ENCODE assay signal across 9 cellular contexts in the genomic region with DNA sequence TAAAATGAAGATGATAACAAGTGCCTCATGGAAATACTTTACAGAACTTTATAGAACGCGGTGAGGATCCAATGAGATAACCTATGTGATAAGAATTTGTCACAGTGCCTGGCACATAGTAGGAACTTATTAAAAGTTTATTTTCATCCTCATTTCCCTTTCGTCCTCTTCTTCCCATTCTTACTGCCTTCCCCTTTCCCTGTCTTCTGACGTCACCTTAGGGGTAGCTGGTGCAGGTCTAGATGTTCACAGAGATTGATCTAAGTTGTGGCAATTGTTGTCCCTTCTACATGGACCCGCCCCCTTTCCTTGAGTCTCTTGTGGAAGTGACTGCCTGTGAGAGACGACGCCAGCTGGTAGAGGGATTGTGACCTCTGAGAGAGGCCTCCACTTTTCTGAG. TPM values are rescaled to one million over a fixed set of nuclear protein-coding genes. Genes with fewer than 3 reads are reported as not detected.
"Had no signal": no experiment of that assay in that cellular context is flagged by ENCODE, and none has a peak within 500 bp of the region (broad histone marks: within the 10 kb centered on the region; RNA-seq: fewer than 3 reads in every experiment).

No MANE protein-coding gene starts in this region.

- DNase-seq: GDM1, GF-D8 had no signal

- ATAC-seq: GM12878 had no signal

- H3K4me3 ChIP-seq: GM12878 had no signal

- FAIRE-seq: G401.6, GM12878, GM12891, GM12892, GM18507, GM19239 had no signal

RNA-seq across cellular contexts. Expression of a gene that starts 46.5 kb away (rescaled TPM):
- total RNA-seq: G401 had no signal
